1 cellular context compared by ENCODE assay signal in genomic region chr2:39124000-39124769, GRCh38.
A peak's percentile ranks its signal among the peaks of the same experiment; 100 is the strongest.
TF ChIP-seq lines count a peak whose summit lies in the region.

No MANE protein-coding gene starts in this region.

TF ChIP-seq in HEK293, 187 proteins besides CTCF, POLR2A, EP300 and RAD21 (continued from another document and continues in another):
- TF ChIP-seq ZBTB11 (tag by site-specific recombination; conservative IDR thresholded peaks at IDR 0.05; ENCODE audit: low read depth) (peak; percentile 63; the same call in 1 of the 2 replicates), KLF10 (tag by site-specific recombination; IDR thresholded peaks at IDR 0.05) (peak; percentile 96), ZNF600 (tag by site-specific recombination; IDR thresholded peaks at IDR 0.05) (no peak), ZNF16 (tag by site-specific recombination; IDR thresholded peaks at IDR 0.05; ENCODE audit: low read depth) (no peak), ATF2 (tag by site-specific recombination; IDR thresholded peaks at IDR 0.05; ENCODE audit: low read depth) (no peak), SP2 (tag by site-specific recombination; IDR thresholded peaks at IDR 0.05) (peak; percentile 81), ZXDB (tag by site-specific recombination; IDR thresholded peaks at IDR 0.05) (peak; percentile 73; the same call in 1 of the 2 replicates), ZNF426 (tag by site-specific recombination; IDR thresholded peaks at IDR 0.05) (no peak), ZNF473 (tag by site-specific recombination; IDR thresholded peaks at IDR 0.05) (no peak), ZNF48 (tag by site-specific recombination; IDR thresholded peaks at IDR 0.05) (no peak), SCRT1 (tag by site-specific recombination; IDR thresholded peaks at IDR 0.05; ENCODE audit: borderline replicate concordance) (no peak), REST (tag by site-specific recombination; IDR thresholded peaks at IDR 0.05) (no peak), PRDM6 (tag by site-specific recombination; IDR thresholded peaks at IDR 0.05) (no peak), ZNF629 (tag by site-specific recombination; IDR thresholded peaks at IDR 0.05) (peak; percentile 84), PATZ1 (tag by site-specific recombination; IDR thresholded peaks at IDR 0.05) (peak; percentile 91), ZBTB10 (tag by site-specific recombination; IDR thresholded peaks at IDR 0.05) (no peak), PRDM2 (tag by site-specific recombination; IDR thresholded peaks at IDR 0.05; ENCODE audit: borderline replicate concordance) (no peak), ZNF580 (tag by site-specific recombination; IDR thresholded peaks at IDR 0.05) (no peak), RBAK (tag by site-specific recombination; IDR thresholded peaks at IDR 0.05) (no peak), SALL2 (tag by site-specific recombination; IDR thresholded peaks at IDR 0.05; ENCODE audit: borderline replicate concordance) (no peak), SP7 (tag by site-specific recombination; IDR thresholded peaks at IDR 0.05) (peak; percentile 79), ZNF248 (tag by site-specific recombination; IDR thresholded peaks at IDR 0.05) (no peak), INSM2 (tag by site-specific recombination; IDR thresholded peaks at IDR 0.05) (no peak), FEZF1 (tag by site-specific recombination; IDR thresholded peaks at IDR 0.05) (no peak), ZNF501 (tag by site-specific recombination; IDR thresholded peaks at IDR 0.05) (0 out of 2 replicates have a peak, but pooled peaks have one; percentile 24), ZNF596 (tag by site-specific recombination; IDR thresholded peaks at IDR 0.05) (no peak), ZNF776 (tag by site-specific recombination; IDR thresholded peaks at IDR 0.05; ENCODE audit: borderline replicate concordance) (no peak), REPIN1 (tag by site-specific recombination; IDR thresholded peaks at IDR 0.05; ENCODE audit: low read depth) (no peak), HOXC10 (CRISPR knock-in tag; IDR thresholded peaks at IDR 0.05) (no peak), ZNF10 (tag by site-specific recombination; IDR thresholded peaks at IDR 0.05) (no peak), ZNF658 (tag by site-specific recombination; IDR thresholded peaks at IDR 0.05) (no peak), ZNF843 (tag by site-specific recombination; IDR thresholded peaks at IDR 0.05) (no peak; the same call in 1 of the 2 replicates), SCRT2 (tag by site-specific recombination; IDR thresholded peaks at IDR 0.05) (no peak), MYNN (tag by site-specific recombination; IDR thresholded peaks at IDR 0.05; ENCODE audit: borderline replicate concordance) (no peak)
